8 cellular contexts compared by ENCODE assay signal in the genomic region with DNA sequence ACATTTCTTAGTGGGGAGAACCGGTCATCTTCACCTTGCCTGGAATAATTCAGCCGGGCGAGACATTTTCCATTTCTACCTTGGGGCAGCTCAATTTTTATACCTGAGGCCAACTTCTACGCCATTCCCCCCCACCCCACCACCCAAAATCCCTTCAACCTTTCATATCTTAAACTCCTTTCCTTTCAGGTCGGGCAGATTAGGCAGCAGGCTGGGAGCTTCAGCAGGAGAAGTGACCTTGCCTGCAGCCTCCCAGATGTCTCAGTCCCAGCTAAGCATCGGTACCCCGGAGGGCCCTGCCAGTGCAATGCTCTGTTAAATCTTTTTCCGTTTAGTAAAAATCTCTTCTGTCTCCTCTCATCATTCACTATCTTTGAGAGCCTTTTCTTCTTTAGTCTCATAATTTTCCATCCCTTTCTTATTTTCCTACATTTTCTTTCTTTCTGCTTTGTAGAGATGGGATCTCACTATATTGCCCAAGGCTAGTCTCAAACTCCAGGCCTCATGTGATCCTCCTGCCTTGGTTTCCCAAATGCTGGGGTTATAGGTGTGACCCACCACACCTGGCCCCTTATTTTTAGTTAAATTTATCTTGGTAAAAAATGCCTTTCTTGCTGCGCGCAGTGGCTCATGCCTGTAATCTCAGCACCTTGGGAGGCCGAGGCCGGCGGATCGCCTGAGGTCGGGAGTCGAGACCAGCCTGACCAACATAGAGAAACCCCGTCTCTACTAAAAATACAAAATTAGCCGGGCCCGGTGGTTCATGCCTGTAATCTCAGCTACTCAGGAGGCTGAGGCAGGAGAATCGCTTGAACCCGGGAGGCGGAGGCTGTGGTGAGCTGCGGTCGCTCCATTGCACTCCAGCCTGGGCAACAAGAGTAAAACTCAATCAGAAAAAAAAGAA. TPM values are rescaled to one million over a fixed set of nuclear protein-coding genes. Genes with fewer than 3 reads are reported as not detected.
DNase-seq lines count a peak whose midpoint lies in the region; ATAC-seq and TF ChIP-seq lines count a peak whose summit lies in the region.

No MANE protein-coding gene starts in this region.

- peaks cover 50 to 60% (median 56%) of the 10 kb centered on the region in 11 experiments for H3K36me3 ChIP-seq in BLaER1 treated with 17β-estradiol and CSF1 and Interleukin-3, amounts not matched to agents 10 nM and 100 nM
- H3K36me3 ChIP-seq in esophagus (ENCODE audit: control insufficient read depth in 2 of 2, insufficient read depth in 2 of 2, low read length in 1 of 2) (peaks cover 0 to 3% of the 10 kb centered on the region in 2 donors), osteoblast (ENCODE audit: insufficient read depth, low read length) (peaks cover 40% of the 10 kb centered on the region)

- 53 to 55% methylated on average over 24 of the region's 24 CpGs for WGBS in esophagus, 2 donors

- H3K79me2 ChIP-seq in osteoblast (ENCODE audit: insufficient read depth, low read length) = peaks cover 53% of the 10 kb centered on the region

- ATAC-seq in HG02610 (IDR thresholded peaks at IDR 0.05; ENCODE audit: unreplicated experiment) = no peak
- no peak for ATAC-seq in HG03139 (IDR thresholded peaks at IDR 0.05; ENCODE audit: unreplicated experiment)

- peak overlapping the region; percentile 80 to 99 (median 96) for H3K4me3 ChIP-seq in BLaER1 treated with 17β-estradiol and CSF1 and Interleukin-3, amounts not matched to agents 10 nM and 100 nM
- peak overlapping the region; percentile 52 for H3K4me3 ChIP-seq in Jurkat, Clone E6-1 (ENCODE audit: low read length)
- H3K4me3 ChIP-seq in esophagus (ENCODE audit: low read depth in 1 of 2, low read length in 2 of 2) (peak overlapping the region; percentile 31 to 57), osteoblast (ENCODE audit: insufficient read depth, low read length) (peak overlapping the region; percentile 87)

- H2AFZ ChIP-seq in osteoblast (ENCODE audit: low read length) = no peak overlapping the region

- peaks cover 0 to 10% (median 0%) of the 10 kb centered on the region in 11 experiments; a peak in 3 of 22 replicates for H3K9me3 ChIP-seq in BLaER1 treated with 17β-estradiol and CSF1 and Interleukin-3, amounts not matched to agents 10 nM and 100 nM (replicated peaks in 1 of 11)
- H3K9me3 ChIP-seq in esophagus (ENCODE audit: control insufficient read depth in 2 of 2, insufficient read depth in 1 of 2, low read depth in 1 of 2, low read length in 1 of 2) (no peaks in the 10 kb centered on the region), osteoblast (ENCODE audit: low read depth, low read length) (no peaks in the 10 kb centered on the region)

- H3K4me2 ChIP-seq in BLaER1 treated with 17β-estradiol and CSF1 and Interleukin-3, amounts not matched to agents 10 nM and 100 nM = peak overlapping the region; percentile 77 to 93 (median 87)
- peak overlapping the region; percentile 97 for H3K4me2 ChIP-seq in osteoblast (ENCODE audit: insufficient read depth, low read length)

- H3K27ac ChIP-seq in BLaER1 treated with 17β-estradiol and CSF1 and Interleukin-3, amounts not matched to agents 10 nM and 100 nM = peak overlapping the region; percentile 90 to 97 (median 95)
- H3K27ac ChIP-seq in esophagus (ENCODE audit: low read depth in 2 of 2, low read length in 1 of 2) (peak overlapping the region in 1 of 2 donors; percentile 33), osteoblast (ENCODE audit: low read depth, low read length) (peak overlapping the region; percentile 94)

- no peak for TF ChIP-seq CTCF in osteoblast (IDR thresholded peaks at IDR 0.05; ENCODE audit: extremely low read depth, low read depth, low read length)

- no peaks in the 10 kb centered on the region for H3K27me3 ChIP-seq in BLaER1 treated with 17β-estradiol and CSF1 and Interleukin-3, amounts not matched to agents 10 nM and 100 nM
- H3K27me3 ChIP-seq in esophagus (ENCODE audit: control insufficient read depth in 1 of 2, insufficient read depth in 2 of 2, low read length in 2 of 2) = no peaks in the 10 kb centered on the region
- no peaks in the 10 kb centered on the region for H3K27me3 ChIP-seq in osteoblast (ENCODE audit: insufficient read depth, low read length)

- peak overlapping the region; percentile 90 to 99 (median 95) for H3K9ac ChIP-seq in BLaER1 treated with 17β-estradiol and CSF1 and Interleukin-3, amounts not matched to agents 10 nM and 100 nM

- no peak for DNase-seq in Jurkat, Clone E6-1 (ENCODE audit: low read depth, low spot score)
- no peak for DNase-seq in osteoblast (ENCODE audit: insufficient read length, low spot score, missing footprints)
- DNase-seq in COR-L47 (lab: John Stamatoyannopoulos, UW) = no peak
- no peak for DNase-seq in HUDEP-2 (lab: John Stamatoyannopoulos, UW; ENCODE audit: unreplicated experiment in 76 of 76)

- peaks cover 35 to 68% (median 55%) of the 10 kb centered on the region in 10 experiments for H3K4me1 ChIP-seq in BLaER1 treated with 17β-estradiol and CSF1 and Interleukin-3, amounts not matched to agents 10 nM and 100 nM
- H3K4me1 ChIP-seq in esophagus (ENCODE audit: control insufficient read depth in 2 of 2, insufficient read depth in 2 of 2, low read length in 1 of 2) (no peaks in the 10 kb centered on the region), osteoblast (ENCODE audit: insufficient read depth, low read length) (peaks cover 18% of the 10 kb centered on the region)

- H4K20me1 ChIP-seq in BLaER1 treated with 17β-estradiol and CSF1 and Interleukin-3, amounts not matched to agents 10 nM and 100 nM = peaks cover 59 to 61% (median 61%) of the 10 kb centered on the region in 11 experiments
- H4K20me1 ChIP-seq in osteoblast (ENCODE audit: insufficient read depth, low read length) = peaks cover 36% of the 10 kb centered on the region

RNA-seq across cellular contexts. Expression of a gene that starts 1.2 kb away (rescaled TPM):
- 9.5 TPM for polyA plus RNA-seq in Jurkat, Clone E6-1 (2012; ENCODE audit: insufficient read depth, insufficient read length)
- polyA plus RNA-seq in esophagus = 1 to 10 TPM; 1.2 to 2.1 TPM
- total RNA-seq in osteoblast = 117 and 143 TPM in 2 replicates

Comparison
In these comparisons a context has a peak if more than half of its experiments do, and no peak if none do; other contexts are left out.
1. H3K4me3 ChIP-seq: peak in every context shown above with its lines; median percentile 96 in BLaER1 treated with 17β-estradiol and CSF1 and Interleukin-3, amounts not matched to agents 10 nM and 100 nM; 87 in osteoblast; 52 in Jurkat, Clone E6-1; 44 in esophagus.